In the genomic region with DNA sequence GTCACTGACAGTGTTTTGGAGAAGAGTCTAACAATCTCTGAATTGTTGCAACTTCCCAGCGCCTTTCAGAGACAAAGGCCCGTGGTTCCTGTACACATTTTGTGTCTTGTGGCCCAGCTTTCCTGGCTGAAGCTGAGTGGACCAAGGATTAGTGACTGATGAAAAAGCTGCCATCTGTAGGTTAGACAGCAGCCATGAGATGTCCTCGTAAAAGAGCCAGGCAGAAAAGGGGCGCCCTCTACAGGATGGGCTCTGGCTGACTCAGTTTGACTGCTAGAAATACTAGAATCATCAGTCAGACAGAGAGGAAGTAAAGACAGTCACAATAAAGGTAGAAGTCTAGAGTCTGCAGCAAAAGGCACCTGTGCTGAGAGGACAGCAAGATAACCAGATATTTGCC, we compare ENCODE assay signal across 8 cellular contexts. TPM values are rescaled to one million over a fixed set of nuclear protein-coding genes. Genes with fewer than 3 reads are reported as not detected.
DNase-seq lines count a peak whose midpoint lies in the region; ATAC-seq and TF ChIP-seq lines count a peak whose summit lies in the region.

No MANE protein-coding gene starts in this region.

- CTCF ChIA-PET in HEK293T (lab: Yijun Ruan, JAX) = interaction anchor here (1.0 to 1.2 kb wide), 2 partner anchors 11 to 59 kb away, joined by 3 read pairs; no protein-coding TSS in a partner anchor

- no peak overlapping the region for H3K4me3 ChIP-seq in adrenal gland
- no peak overlapping the region for H3K4me3 ChIP-seq in left lung
- no peak overlapping the region for H3K4me3 ChIP-seq in suprapubic skin

- DNase-seq in HEK293T (ENCODE audit: extremely low spot score) = peak; percentile 53
- peak; percentile 81 for DNase-seq in SK-MEL-5 (ENCODE audit: low read depth, low spot score)
- peak in 5 of 7 donors; percentile 21 to 72 (median 40) for DNase-seq in adrenal gland
- DNase-seq in left lung = peak in 1 of 2 donors; percentile 44
- peak; percentile 9 for DNase-seq in stimulated activated naive B cell treated with anti-CD40 and anti-IgM and Interleukin-4, amounts not matched to agents 10 μg/mL and 1 μg/mL and 100 μg/mL, for 72 hours
- no peak for DNase-seq in suprapubic skin (ENCODE audit: low spot score in 2 of 2)
- DNase-seq in NCI-H1436 (lab: John Stamatoyannopoulos, UW) = no peak

- in situ Hi-C loops in SK-MEL-5 (cut with HindIII; ENCODE audit: low pct_unique_long_range_greater_than_20kb, low sequenced_read_pairs) = no loop called here

- no peaks in the 10 kb centered on the region for H3K36me3 Mint-ChIP-seq in stimulated activated naive B cell treated with anti-CD40 and anti-IgM and Interleukin-4, amounts not matched to agents 10 μg/mL and 1 μg/mL and 100 μg/mL, for 72 hours

- TF ChIP-seq POLR2A in adrenal gland (IDR thresholded peaks at IDR 0.05) (no peak), suprapubic skin (IDR thresholded peaks at IDR 0.05) (no peak)

- H3K36me3 ChIP-seq in adrenal gland (replicated peaks in 1 of 2) (no peaks in the 10 kb centered on the region), left lung (no peaks in the 10 kb centered on the region), suprapubic skin (no peaks in the 10 kb centered on the region)

- no peak for TF ChIP-seq EP300 in suprapubic skin (IDR thresholded peaks at IDR 0.05)

- 62 to 76% (median 64%) methylated on average over 4 of the region's 4 CpGs for WGBS in adrenal gland, 4 donors
- WGBS in suprapubic skin = 82% methylated on average over 4 of the region's 4 CpGs

- H3K27ac ChIP-seq in C4-2B (no peak overlapping the region), adrenal gland (peak overlapping the region; percentile 14 to 82 (median 67)), left lung (peak overlapping the region; percentile 16 to 75), suprapubic skin (no peak overlapping the region)

- POLR2A ChIA-PET in HEK293T (lab: Yijun Ruan, JAX) = no interaction called here

- H3K27ac Mint-ChIP-seq in stimulated activated naive B cell treated with anti-CD40 and anti-IgM and Interleukin-4, amounts not matched to agents 10 μg/mL and 1 μg/mL and 100 μg/mL, for 72 hours = no peak overlapping the region

- H3K9me3 ChIP-seq in adrenal gland (replicated peaks in 1 of 3) = no peaks in the 10 kb centered on the region
- H3K9me3 ChIP-seq in left lung = no peaks in the 10 kb centered on the region
- no peaks in the 10 kb centered on the region for H3K9me3 ChIP-seq in suprapubic skin

- H3K27me3 Mint-ChIP-seq in stimulated activated naive B cell treated with anti-CD40 and anti-IgM and Interleukin-4, amounts not matched to agents 10 μg/mL and 1 μg/mL and 100 μg/mL, for 72 hours = no peaks in the 10 kb centered on the region

- H3K27me3 ChIP-seq in adrenal gland = no peaks in the 10 kb centered on the region
- no peaks in the 10 kb centered on the region for H3K27me3 ChIP-seq in left lung
- H3K27me3 ChIP-seq in suprapubic skin = no peaks in the 10 kb centered on the region

- H3K9me3 Mint-ChIP-seq in stimulated activated naive B cell treated with anti-CD40 and anti-IgM and Interleukin-4, amounts not matched to agents 10 μg/mL and 1 μg/mL and 100 μg/mL, for 72 hours = no peaks in the 10 kb centered on the region

- H3K4me3 Mint-ChIP-seq in stimulated activated naive B cell treated with anti-CD40 and anti-IgM and Interleukin-4, amounts not matched to agents 10 μg/mL and 1 μg/mL and 100 μg/mL, for 72 hours = no peak overlapping the region

- intact Hi-C loops in adrenal gland (cut with DNase I) (no loop called here), left lung (cut with DNase I) (no loop called here)

- H3K4me1 ChIP-seq in adrenal gland (replicated peaks in 1 of 2) (peaks cover 10 to 12% of the 10 kb centered on the region in 2 donors), left lung (peaks cover 0 to 19% of the 10 kb centered on the region in 2 donors), suprapubic skin (peaks cover 21% of the 10 kb centered on the region)

- ATAC-seq in left lung = peak; percentile 64
- ATAC-seq in stimulated activated naive B cell treated with anti-CD40 and anti-IgM and Interleukin-4, amounts not matched to agents 10 μg/mL and 1 μg/mL and 100 μg/mL, for 72 hours (replicated peaks) = peak; percentile 80 to 88

- TF ChIP-seq CTCF in C4-2B (conservative IDR thresholded peaks at IDR 0.05) (peak; percentile 55), adrenal gland (IDR thresholded peaks at IDR 0.05) (peak in 3 of 6 experiments; percentile 22 to 32 (median 23)), left lung (IDR thresholded peaks at IDR 0.05) (no peak), suprapubic skin (IDR thresholded peaks at IDR 0.05) (peak in 1 of 2 donors; percentile 12)

- peaks cover 3 to 5% of the 10 kb centered on the region in 2 donors for H3K4me1 Mint-ChIP-seq in stimulated activated naive B cell treated with anti-CD40 and anti-IgM and Interleukin-4, amounts not matched to agents 10 μg/mL and 1 μg/mL and 100 μg/mL, for 72 hours

TF ChIP-seq in HEK293T, 16 proteins besides CTCF, POLR2A, EP300 and RAD21:
- no peak for TF ChIP-seq NFRKB (IDR thresholded peaks at IDR 0.05)
TF ChIP-seq in HEK293T: peak in this region for 0.

RNA-seq across cellular contexts. Expression of gene NF1, which starts 26.5 kb away (rescaled TPM):
- 25.1 and 26.5 TPM in 2 replicates for total RNA-seq in SK-MEL-5 (2014; rRNA removed; shearing (Covaris generic))
- 32.0 and 38.9 TPM in 2 replicates for polyA plus RNA-seq in SK-MEL-5 (2015; cell fraction: cytosol; rRNA removed)
- 24.8 and 25.8 TPM in 2 replicates for polyA plus RNA-seq in SK-MEL-5 (2015; cell fraction: nucleus; rRNA removed)
- total RNA-seq in adrenal gland (10 to 100 TPM; 49.5 to 91.3 (median 60.9) TPM), left lung (10 to 100 TPM; 54.7 to 57.5 TPM), suprapubic skin (100 to 1,000 TPM in 1 of 4 donors, 10 to 100 TPM in 3; 32.3 to 113 (median 45.4) TPM)
- polyA plus RNA-seq in adrenal gland = 10 to 100 TPM in 2 of 3 donors, 1 to 10 TPM in 1; 8.8 to 29.0 (median 11.5) TPM

Comparison
In these comparisons a context has a peak if more than half of its experiments do, and no peak if none do; other contexts are left out.
1. H3K27ac ChIP-seq: peak in adrenal gland (5 of 5) and left lung (2 of 2); none in C4-2B (single experiment) and suprapubic skin (single experiment).
2. DNase-seq: peak in HEK293T (single experiment), SK-MEL-5 (single experiment), adrenal gland (5 of 7) and stimulated activated naive B cell treated with anti-CD40 and anti-IgM and Interleukin-4, amounts not matched to agents 10 μg/mL and 1 μg/mL and 100 μg/mL, for 72 hours (single experiment); none in suprapubic skin (0 of 2) and NCI-H1436 (single experiment).